Comparison of ENCODE assay signal across 1 cellular context in the genomic region with DNA sequence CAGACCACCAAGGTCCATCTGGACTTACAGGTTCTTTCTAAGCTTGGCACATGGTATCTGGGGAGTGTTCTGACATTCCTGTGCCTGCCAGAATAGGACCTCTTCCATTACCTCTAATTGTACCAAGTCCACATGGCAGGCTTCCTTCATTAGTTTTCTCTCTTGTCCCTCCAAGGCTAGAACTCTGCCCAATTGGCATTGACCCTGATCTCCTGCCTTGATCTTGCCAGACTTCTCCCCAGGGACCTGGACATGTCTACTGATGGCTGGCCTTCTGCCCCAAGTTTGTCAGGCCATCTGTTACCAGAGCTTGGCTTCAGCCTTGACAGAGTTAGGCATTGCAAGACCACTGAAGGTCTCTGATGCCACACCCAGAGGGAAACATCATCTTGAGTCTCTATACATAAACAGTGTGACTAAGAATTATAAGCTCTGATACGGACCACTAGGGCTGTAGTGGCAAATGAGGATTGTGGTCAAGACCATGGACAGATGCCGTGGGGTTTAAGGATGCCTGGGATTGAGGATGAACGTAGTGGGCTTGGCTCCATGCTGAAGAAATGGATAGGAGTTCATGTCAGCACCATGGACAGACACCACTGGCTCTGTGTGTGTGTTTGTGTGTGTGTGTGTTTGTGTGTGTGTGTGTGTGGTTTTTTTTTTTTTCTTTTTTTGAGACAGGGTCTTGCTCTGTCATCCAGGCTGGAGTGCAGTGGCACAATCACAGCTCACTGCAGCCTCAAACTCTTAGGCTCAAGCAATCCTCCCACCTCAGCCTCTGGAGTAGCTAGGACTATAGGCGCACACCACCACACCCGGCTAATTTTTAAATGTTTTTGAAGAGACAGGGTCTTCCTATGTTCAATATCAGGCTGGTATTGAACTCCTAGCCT.
TF ChIP-seq lines count a peak whose summit lies in the region.

No MANE protein-coding gene starts in this region.

TF ChIP-seq in K562, 482 proteins besides CTCF, POLR2A, EP300 and RAD21 (continues in another document):
- TF ChIP-seq TAF1 (IDR thresholded peaks at IDR 0.05; ENCODE audit: control insufficient read depth, extremely low read depth, insufficient read depth, low read length, severe bottlenecking) (no peak), RBM25 (IDR thresholded peaks at IDR 0.05; ENCODE audit: low read depth, low read length, severe bottlenecking) (no peak), ZNF232 (CRISPR knock-in tag; IDR thresholded peaks at IDR 0.05) (no peak), CTBP1 (IDR thresholded peaks at IDR 0.05; ENCODE audit: borderline replicate concordance) (no peak), NCOA4 (IDR thresholded peaks at IDR 0.05; ENCODE audit: partially characterized antibody) (no peak), HDAC6 (IDR thresholded peaks at IDR 0.05; ENCODE audit: low read depth, low read length) (no peak), ZC3H8 (IDR thresholded peaks at IDR 0.05) (no peak), DDX20 (tag; IDR thresholded peaks at IDR 0.05; ENCODE audit: low read depth) (no peak), CBX3 (IDR thresholded peaks at IDR 0.05; ENCODE audit: borderline replicate concordance in 1 of 2, low read length in 2 of 2) (peak in 1 of 2 experiments; percentile 33; a peak in 1 of 3 replicates), ZNF174 (CRISPR knock-in tag; IDR thresholded peaks at IDR 0.05) (no peak), XRCC4 (IDR thresholded peaks at IDR 0.05; ENCODE audit: extremely low read depth, insufficient read depth, insufficient read length) (no peak), ETV5 (CRISPR knock-in tag; IDR thresholded peaks at IDR 0.05; ENCODE audit: low read depth) (no peak), ZBED1 (IDR thresholded peaks at IDR 0.05) (no peak), CHD2 (IDR thresholded peaks at IDR 0.05; ENCODE audit: low read depth, low read length) (no peak), ZNF644 (tag; IDR thresholded peaks at IDR 0.05; ENCODE audit: low read depth) (peak; percentile 78), JUND (IDR thresholded peaks at IDR 0.05; ENCODE audit: borderline replicate concordance, low read depth, low read length) (no peak), JUND (tag; IDR thresholded peaks at IDR 0.05; ENCODE audit: borderline replicate concordance, low read depth, low read length) (peak; percentile 36; the same call in 2 of the 3 replicates), ZNF766 (CRISPR knock-in tag; conservative IDR thresholded peaks at IDR 0.05) (peak; percentile 81), SMARCA5 (IDR thresholded peaks at IDR 0.05) (no peak), MIER1 (IDR thresholded peaks at IDR 0.05; ENCODE audit: low read depth) (peak; percentile 98), CHCHD3 (CRISPR knock-in tag; IDR thresholded peaks at IDR 0.05) (no peak), HDAC2 (IDR thresholded peaks at IDR 0.05) (peak; percentile 59; the same call in 1 of the 2 replicates), NR2F6 (CRISPR knock-in tag; IDR thresholded peaks at IDR 0.05) (no peak), CBFA2T3 (IDR thresholded peaks at IDR 0.05) (no peak), PPARD (CRISPR knock-in tag; IDR thresholded peaks at IDR 0.05) (no peak)
- TF ChIP-seq, protein P1, sequence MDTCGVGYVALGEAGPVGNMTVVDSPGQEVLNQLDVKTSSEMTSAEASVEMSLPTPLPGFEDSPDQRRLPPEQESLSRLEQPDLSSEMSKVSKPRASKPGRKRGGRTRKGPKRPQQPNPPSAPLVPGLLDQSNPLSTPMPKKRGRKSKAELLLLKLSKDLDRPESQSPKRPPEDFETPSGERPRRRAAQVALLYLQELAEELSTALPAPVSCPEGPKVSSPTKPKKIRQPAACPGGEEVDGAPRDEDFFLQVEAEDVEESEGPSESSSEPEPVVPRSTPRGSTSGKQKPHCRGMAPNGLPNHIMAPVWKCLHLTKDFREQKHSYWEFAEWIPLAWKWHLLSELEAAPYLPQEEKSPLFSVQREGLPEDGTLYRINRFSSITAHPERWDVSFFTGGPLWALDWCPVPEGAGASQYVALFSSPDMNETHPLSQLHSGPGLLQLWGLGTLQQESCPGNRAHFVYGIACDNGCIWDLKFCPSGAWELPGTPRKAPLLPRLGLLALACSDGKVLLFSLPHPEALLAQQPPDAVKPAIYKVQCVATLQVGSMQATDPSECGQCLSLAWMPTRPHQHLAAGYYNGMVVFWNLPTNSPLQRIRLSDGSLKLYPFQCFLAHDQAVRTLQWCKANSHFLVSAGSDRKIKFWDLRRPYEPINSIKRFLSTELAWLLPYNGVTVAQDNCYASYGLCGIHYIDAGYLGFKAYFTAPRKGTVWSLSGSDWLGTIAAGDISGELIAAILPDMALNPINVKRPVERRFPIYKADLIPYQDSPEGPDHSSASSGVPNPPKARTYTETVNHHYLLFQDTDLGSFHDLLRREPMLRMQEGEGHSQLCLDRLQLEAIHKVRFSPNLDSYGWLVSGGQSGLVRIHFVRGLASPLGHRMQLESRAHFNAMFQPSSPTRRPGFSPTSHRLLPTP (IDR thresholded peaks at IDR 0.05; ENCODE audit: borderline replicate concordance, extremely low read depth, insufficient read length) = no peak
- TF ChIP-seq, protein P2, sequence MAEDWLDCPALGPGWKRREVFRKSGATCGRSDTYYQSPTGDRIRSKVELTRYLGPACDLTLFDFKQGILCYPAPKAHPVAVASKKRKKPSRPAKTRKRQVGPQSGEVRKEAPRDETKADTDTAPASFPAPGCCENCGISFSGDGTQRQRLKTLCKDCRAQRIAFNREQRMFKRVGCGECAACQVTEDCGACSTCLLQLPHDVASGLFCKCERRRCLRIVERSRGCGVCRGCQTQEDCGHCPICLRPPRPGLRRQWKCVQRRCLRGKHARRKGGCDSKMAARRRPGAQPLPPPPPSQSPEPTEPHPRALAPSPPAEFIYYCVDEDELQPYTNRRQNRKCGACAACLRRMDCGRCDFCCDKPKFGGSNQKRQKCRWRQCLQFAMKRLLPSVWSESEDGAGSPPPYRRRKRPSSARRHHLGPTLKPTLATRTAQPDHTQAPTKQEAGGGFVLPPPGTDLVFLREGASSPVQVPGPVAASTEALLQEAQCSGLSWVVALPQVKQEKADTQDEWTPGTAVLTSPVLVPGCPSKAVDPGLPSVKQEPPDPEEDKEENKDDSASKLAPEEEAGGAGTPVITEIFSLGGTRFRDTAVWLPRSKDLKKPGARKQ (CRISPR knock-in tag; IDR thresholded peaks at IDR 0.05) = no peak
- TF ChIP-seq, protein P3, sequence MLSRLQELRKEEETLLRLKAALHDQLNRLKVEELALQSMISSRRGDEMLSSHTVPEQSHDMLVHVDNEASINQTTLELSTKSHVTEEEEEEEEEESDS (CRISPR knock-in tag; IDR thresholded peaks at IDR 0.05) = no peak
- TF ChIP-seq, protein P4, sequence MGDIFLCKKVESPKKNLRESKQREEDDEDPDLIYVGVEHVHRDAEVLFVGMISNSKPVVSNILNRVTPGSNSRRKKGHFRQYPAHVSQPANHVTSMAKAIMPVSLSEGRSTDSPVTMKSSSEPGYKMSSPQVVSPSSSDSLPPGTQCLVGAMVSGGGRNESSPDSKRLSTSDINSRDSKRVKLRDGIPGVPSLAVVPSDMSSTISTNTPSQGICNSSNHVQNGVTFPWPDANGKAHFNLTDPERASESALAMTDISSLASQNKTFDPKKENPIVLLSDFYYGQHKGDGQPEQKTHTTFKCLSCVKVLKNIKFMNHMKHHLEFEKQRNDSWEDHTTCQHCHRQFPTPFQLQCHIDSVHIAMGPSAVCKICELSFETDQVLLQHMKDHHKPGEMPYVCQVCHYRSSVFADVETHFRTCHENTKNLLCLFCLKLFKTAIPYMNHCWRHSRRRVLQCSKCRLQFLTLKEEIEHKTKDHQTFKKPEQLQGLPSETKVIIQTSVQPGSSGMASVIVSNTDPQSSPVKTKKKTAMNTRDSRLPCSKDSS (IDR thresholded peaks at IDR 0.05; ENCODE audit: low read depth, partially characterized antibody) = no peak
- TF ChIP-seq, protein P5, sequence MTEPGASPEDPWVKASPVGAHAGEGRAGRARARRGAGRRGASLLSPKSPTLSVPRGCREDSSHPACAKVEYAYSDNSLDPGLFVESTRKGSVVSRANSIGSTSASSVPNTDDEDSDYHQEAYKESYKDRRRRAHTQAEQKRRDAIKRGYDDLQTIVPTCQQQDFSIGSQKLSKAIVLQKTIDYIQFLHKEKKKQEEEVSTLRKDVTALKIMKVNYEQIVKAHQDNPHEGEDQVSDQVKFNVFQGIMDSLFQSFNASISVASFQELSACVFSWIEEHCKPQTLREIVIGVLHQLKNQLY (CRISPR knock-in tag; conservative IDR thresholded peaks at IDR 0.05) = no peak
- TF ChIP-seq, protein P6, sequence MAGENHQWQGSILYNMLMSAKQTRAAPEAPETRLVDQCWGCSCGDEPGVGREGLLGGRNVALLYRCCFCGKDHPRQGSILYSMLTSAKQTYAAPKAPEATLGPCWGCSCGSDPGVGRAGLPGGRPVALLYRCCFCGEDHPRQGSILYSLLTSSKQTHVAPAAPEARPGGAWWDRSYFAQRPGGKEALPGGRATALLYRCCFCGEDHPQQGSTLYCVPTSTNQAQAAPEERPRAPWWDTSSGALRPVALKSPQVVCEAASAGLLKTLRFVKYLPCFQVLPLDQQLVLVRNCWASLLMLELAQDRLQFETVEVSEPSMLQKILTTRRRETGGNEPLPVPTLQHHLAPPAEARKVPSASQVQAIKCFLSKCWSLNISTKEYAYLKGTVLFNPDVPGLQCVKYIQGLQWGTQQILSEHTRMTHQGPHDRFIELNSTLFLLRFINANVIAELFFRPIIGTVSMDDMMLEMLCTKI (IDR thresholded peaks at IDR 0.05; ENCODE audit: partially characterized antibody) = no peak
- TF ChIP-seq, protein P7, sequence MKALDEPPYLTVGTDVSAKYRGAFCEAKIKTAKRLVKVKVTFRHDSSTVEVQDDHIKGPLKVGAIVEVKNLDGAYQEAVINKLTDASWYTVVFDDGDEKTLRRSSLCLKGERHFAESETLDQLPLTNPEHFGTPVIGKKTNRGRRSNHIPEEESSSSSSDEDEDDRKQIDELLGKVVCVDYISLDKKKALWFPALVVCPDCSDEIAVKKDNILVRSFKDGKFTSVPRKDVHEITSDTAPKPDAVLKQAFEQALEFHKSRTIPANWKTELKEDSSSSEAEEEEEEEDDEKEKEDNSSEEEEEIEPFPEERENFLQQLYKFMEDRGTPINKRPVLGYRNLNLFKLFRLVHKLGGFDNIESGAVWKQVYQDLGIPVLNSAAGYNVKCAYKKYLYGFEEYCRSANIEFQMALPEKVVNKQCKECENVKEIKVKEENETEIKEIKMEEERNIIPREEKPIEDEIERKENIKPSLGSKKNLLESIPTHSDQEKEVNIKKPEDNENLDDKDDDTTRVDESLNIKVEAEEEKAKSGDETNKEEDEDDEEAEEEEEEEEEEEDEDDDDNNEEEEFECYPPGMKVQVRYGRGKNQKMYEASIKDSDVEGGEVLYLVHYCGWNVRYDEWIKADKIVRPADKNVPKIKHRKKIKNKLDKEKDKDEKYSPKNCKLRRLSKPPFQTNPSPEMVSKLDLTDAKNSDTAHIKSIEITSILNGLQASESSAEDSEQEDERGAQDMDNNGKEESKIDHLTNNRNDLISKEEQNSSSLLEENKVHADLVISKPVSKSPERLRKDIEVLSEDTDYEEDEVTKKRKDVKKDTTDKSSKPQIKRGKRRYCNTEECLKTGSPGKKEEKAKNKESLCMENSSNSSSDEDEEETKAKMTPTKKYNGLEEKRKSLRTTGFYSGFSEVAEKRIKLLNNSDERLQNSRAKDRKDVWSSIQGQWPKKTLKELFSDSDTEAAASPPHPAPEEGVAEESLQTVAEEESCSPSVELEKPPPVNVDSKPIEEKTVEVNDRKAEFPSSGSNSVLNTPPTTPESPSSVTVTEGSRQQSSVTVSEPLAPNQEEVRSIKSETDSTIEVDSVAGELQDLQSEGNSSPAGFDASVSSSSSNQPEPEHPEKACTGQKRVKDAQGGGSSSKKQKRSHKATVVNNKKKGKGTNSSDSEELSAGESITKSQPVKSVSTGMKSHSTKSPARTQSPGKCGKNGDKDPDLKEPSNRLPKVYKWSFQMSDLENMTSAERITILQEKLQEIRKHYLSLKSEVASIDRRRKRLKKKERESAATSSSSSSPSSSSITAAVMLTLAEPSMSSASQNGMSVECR (CRISPR knock-in tag; IDR thresholded peaks at IDR 0.05) = 0 out of 2 replicates have a peak, but pooled peaks have one; percentile 36
